In genomic region chr2:142286618-142287017, GRCh38 we compare ENCODE assay signal across 9 cellular contexts.
DNase-seq lines count a peak whose midpoint lies in the region; ATAC-seq and TF ChIP-seq lines count a peak whose summit lies in the region.
"Had no signal": no experiment of that assay in that cellular context is flagged by ENCODE, and none has a peak within 500 bp of the region (broad histone marks: within the 10 kb centered on the region; RNA-seq: fewer than 3 reads in every experiment).

No MANE protein-coding gene starts in this region.

- WGBS in testis, 2 donors = 60 to 61% methylated on average over 7 of the region's 7 CpGs

- no peaks in the 10 kb centered on the region for H3K4me1 ChIP-seq in testis
- H3K4me1 ChIP-seq: SJSA1 had no signal

- ATAC-seq in HG03354 (IDR thresholded peaks at IDR 0.05; ENCODE audit: poor library complexity, severe bottlenecking, unreplicated experiment) (peak; percentile 73), HG03108 (IDR thresholded peaks at IDR 0.05; ENCODE audit: unreplicated experiment) (no peak)

- intact Hi-C loops in testis (cut with DNase I; ENCODE audit: low total_unique reads) = no loop called here

- TF ChIP-seq POLR2A in testis (IDR thresholded peaks at IDR 0.05) = no peak

- no peak overlapping the region for H3K27ac ChIP-seq in testis
- H3K27ac ChIP-seq: SJSA1 had no signal

- H3K27me3 ChIP-seq in testis = no peaks in the 10 kb centered on the region
- H3K27me3 ChIP-seq: SJSA1 had no signal

- H3K36me3 ChIP-seq in testis (ENCODE audit: low read depth, missing control alignments) = no peaks in the 10 kb centered on the region
- H3K36me3 ChIP-seq: SJSA1 had no signal

- DNase-seq in DMS53 (lab: John Stamatoyannopoulos, UW) (peak; percentile 51), DMS53 treated with DMSO at 0.1 percent for 48 hours (lab: John Stamatoyannopoulos, UW; ENCODE audit: unreplicated experiment) (no peak), testis (peak; percentile 51), NCI-H2107 (lab: John Stamatoyannopoulos, UW) (no peak), anterior cingulate cortex (lab: John Stamatoyannopoulos, UW) (no peak)

- TF ChIP-seq CTCF in WI38 (IDR thresholded peaks at IDR 0.05; ENCODE audit: low read depth, low read length) = peak; percentile 27; the same call in 1 of the 2 replicates
- TF ChIP-seq CTCF in testis (IDR thresholded peaks at IDR 0.05) = peak in 1 of 3 experiments; percentile 36

- no peaks in the 10 kb centered on the region for H3K9me3 ChIP-seq in testis
- H3K9me3 ChIP-seq: SJSA1 had no signal

- H3K4me3 ChIP-seq in WI38 (ENCODE audit: low read depth, low read length) (no peak overlapping the region), testis (peak overlapping the region in 1 of 2 donors; percentile 2)
- H3K4me3 ChIP-seq: SJSA1 had no signal

Comparison
In these comparisons a context has a peak if more than half of its experiments do, and no peak if none do; other contexts are left out.
1. DNase-seq: peak in DMS53 (single experiment) and testis (single experiment); none in DMS53 treated with DMSO at 0.1 percent for 48 hours (single experiment), NCI-H2107 (single experiment) and anterior cingulate cortex (0 of 58).